ENCODE assay signal across 8 cellular contexts in the genomic region with DNA sequence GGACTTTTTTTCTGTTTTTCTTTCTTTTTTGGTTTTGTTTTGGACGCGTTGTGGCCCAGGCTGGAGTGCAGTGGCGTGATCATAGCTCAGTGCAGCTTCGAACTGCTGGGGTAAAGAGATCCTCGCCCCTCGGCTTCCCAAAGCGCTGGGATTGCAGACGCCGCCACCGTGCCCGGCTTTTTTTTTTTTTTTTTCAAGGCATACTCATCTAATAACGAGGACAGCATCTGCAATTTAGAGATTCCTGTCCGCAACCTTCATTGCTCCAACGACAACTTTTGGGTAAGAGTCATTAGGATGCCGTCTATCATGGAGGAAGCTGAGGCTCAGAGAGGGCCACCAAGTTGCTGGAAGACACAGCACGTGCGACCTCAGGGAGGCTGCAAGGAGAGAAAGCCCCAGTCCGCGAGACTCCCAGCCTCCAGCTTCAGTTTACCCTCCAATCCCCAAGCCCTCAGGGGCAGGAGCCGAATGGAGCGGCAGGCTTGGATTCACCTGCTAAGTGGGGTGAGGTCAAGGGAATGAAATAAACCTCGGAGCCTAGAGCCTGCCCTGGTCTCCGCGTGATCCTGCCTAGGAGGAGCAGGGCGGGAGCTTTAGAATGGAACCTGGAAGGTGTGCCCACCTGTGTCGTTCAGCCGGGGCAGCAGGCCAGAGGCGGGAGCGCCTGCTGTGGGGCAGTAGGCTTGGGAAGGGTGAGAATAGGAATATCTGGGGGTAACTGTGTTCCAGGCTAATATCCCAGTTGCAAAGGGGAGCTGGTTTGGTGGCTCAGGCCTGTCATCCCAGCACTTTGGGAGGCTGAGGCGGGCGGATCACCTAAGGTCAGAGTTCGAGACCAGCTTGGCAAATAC. TPM values are rescaled to one million over a fixed set of nuclear protein-coding genes. Genes with fewer than 3 reads are reported as not detected.
A peak's percentile ranks its signal among the peaks of the same experiment; 100 is the strongest.
DNase-seq lines count a peak whose midpoint lies in the region; ATAC-seq and TF ChIP-seq lines count a peak whose summit lies in the region.

No MANE protein-coding gene starts in this region.

- no peaks in the 10 kb centered on the region for H3K9me3 ChIP-seq in lower lobe of right lung

- DNase-seq in Right ventricle myocardium superior (no peak), left ventricle myocardium superior (no peak), astrocyte of the cerebellum (ENCODE audit: low read depth) (no peak), lower lobe of right lung (no peak), midbrain (lab: John Stamatoyannopoulos, UW) (no peak)
- DNase-seq in activated effector memory CD4-positive, alpha-beta T cell treated with anti-CD3 and anti-CD28 coated beads, Interleukin-2, amount 50 U/mL, for 16 hours, result no peak

- H3K27me3 ChIP-seq in lower lobe of right lung (ENCODE audit: low read depth), result no peaks in the 10 kb centered on the region

- peak; percentile 1 for ATAC-seq in Right ventricle myocardium superior (ENCODE audit: poor library complexity)
- no peak for ATAC-seq in left ventricle myocardium superior
- peak in 1 of 2 donors; percentile 2 for ATAC-seq in lower lobe of right lung
- ATAC-seq in HG03139 (IDR thresholded peaks at IDR 0.05; ENCODE audit: unreplicated experiment), result no peak

- peak overlapping the region; percentile 89 for H3K4me3 ChIP-seq in astrocyte of the cerebellum (ENCODE audit: low read depth, low read length)
- peak overlapping the region; percentile 91 for H3K4me3 ChIP-seq in lower lobe of right lung
- peak overlapping the region; percentile 62 for H3K4me3 ChIP-seq in urinary bladder (ENCODE audit: low read depth, low read length)

- H3K27ac ChIP-seq in lower lobe of right lung (peak overlapping the region; percentile 73), urinary bladder (ENCODE audit: low read depth) (no peak overlapping the region)

- in situ Hi-C loops in astrocyte of the cerebellum (cut with HindIII; ENCODE audit: low sequenced_read_pairs), result no loop called here

- H3K4me1 ChIP-seq in lower lobe of right lung (peaks cover 26% of the 10 kb centered on the region), urinary bladder (ENCODE audit: insufficient read depth) (peaks cover 2% of the 10 kb centered on the region)

- TF ChIP-seq CTCF in astrocyte of the cerebellum (IDR thresholded peaks at IDR 0.05; ENCODE audit: low read depth, low read length, missing control alignments) (no peak), lower lobe of right lung (IDR thresholded peaks at IDR 0.05) (no peak)

- WGBS in urinary bladder, result 23% methylated on average over 32 of the region's 32 CpGs

- intact Hi-C loops in Right ventricle myocardium superior (cut with DNase I) (no loop called here), left ventricle myocardium superior (cut with micrococcal nuclease) (no loop called here), lower lobe of right lung (cut with DNase I) (no loop called here)

- H3K36me3 ChIP-seq in lower lobe of right lung (peaks cover 20% of the 10 kb centered on the region), urinary bladder (ENCODE audit: insufficient read depth) (no peaks in the 10 kb centered on the region)

RNA-seq across cellular contexts. Expression of a gene that starts 0.7 kb away (rescaled TPM):
- 54.5 TPM for total RNA-seq in Right ventricle myocardium superior
- total RNA-seq in left ventricle myocardium superior, result 55.5 TPM
- total RNA-seq in lower lobe of right lung, result 42.5 TPM
- 10.3 TPM for total RNA-seq in urinary bladder
- polyA plus RNA-seq in urinary bladder, result 44.6 TPM

RNA-seq across cellular contexts. Expression of a gene that starts 5.7 kb away (rescaled TPM):
- total RNA-seq in Right ventricle myocardium superior (not detected), left ventricle myocardium superior (not detected), lower lobe of right lung (0.65 TPM), urinary bladder (not detected)
- 1.6 TPM for polyA plus RNA-seq in urinary bladder

RNA-seq across cellular contexts. Expression of a gene that starts 29.0 kb away (rescaled TPM):
- 21.2 TPM for total RNA-seq in Right ventricle myocardium superior
- total RNA-seq in left ventricle myocardium superior, result 24.4 TPM
- 27.0 TPM for total RNA-seq in lower lobe of right lung
- total RNA-seq in urinary bladder, result 8.6 TPM
- 41.8 TPM for polyA plus RNA-seq in urinary bladder

RNA-seq across cellular contexts. Expression of a gene that starts 42.2 kb away (rescaled TPM):
- total RNA-seq in Right ventricle myocardium superior, result 27.4 TPM
- total RNA-seq in left ventricle myocardium superior, result 24.6 TPM
- total RNA-seq in lower lobe of right lung, result 48.0 TPM
- total RNA-seq in urinary bladder, result 23.3 TPM
- polyA plus RNA-seq in urinary bladder, result 86.9 TPM

RNA-seq across cellular contexts. Expression of a gene that starts 44.3 kb away (rescaled TPM):
- total RNA-seq in Right ventricle myocardium superior (4.1 TPM), left ventricle myocardium superior (14.3 TPM), lower lobe of right lung (0.24 TPM), urinary bladder (0.26 TPM)
- polyA plus RNA-seq in urinary bladder, result 0.43 TPM
